In the genomic region with DNA sequence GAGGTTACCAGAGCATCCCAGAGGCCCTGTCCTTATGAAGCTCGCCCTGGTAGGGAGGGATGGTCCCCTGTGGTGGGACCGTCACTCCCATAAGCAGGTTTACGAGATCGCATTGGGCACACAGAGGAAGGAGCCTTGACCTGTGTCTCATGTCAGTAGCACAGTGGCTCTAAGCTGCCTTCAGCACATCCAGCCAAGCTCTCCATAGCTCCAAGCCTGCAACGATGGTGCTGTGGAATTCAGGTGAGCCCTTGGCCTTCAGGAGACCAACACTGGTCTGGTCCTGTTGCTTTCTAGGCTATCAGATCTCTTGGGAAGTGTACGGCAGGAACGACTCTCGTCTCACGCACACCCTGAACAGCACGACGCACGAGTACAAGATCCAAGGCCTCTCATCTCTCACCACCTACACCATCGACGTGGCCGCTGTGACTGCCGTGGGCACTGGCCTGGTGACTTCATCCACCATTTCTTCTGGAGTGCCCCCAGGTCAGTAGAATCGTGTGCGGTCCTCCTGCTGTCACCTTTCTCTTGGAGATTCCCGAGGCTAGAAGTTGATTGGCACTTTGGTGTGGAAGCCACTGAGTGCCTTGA, we compare ENCODE assay signal across 15 cellular contexts.
DNase-seq lines count a peak whose midpoint lies in the region; TF ChIP-seq lines count a peak whose summit lies in the region.
"Had no signal": no experiment of that assay in that cellular context is flagged by ENCODE, and none has a peak within 500 bp of the region (broad histone marks: within the 10 kb centered on the region; RNA-seq: fewer than 3 reads in every experiment).

No MANE protein-coding gene starts in this region.

- TF ChIP-seq CTCF in endodermal cell (conservative IDR thresholded peaks at IDR 0.05) (no peak), stomach (IDR thresholded peaks at IDR 0.05) (no peak)

- intact Hi-C loops in stomach (cut with DNase I; ENCODE audit: low total_unique reads): no loop called here

- 89 to 90% methylated on average over 14 to 19 of the region's 19 CpGs for WGBS in endodermal cell (ENCODE audit: insufficient coverage in 1 of 2, insufficient read length in 1 of 2), 2 experiments
- WGBS in stomach, 5 donors: 88 to 96% (median 93%) methylated on average over 17 to 19 of the region's 19 CpGs

- TF ChIP-seq POLR2A in stomach (IDR thresholded peaks at IDR 0.05): no peak

- H3K9me3 Mint-ChIP-seq in endodermal cell: peaks cover 6% of the 10 kb centered on the region
- H3K9me3 Mint-ChIP-seq: CD8-positive, alpha-beta T cell had no signal

- H3K27me3 ChIP-seq in BLaER1 treated with 17β-estradiol and CSF1 and Interleukin-3, amounts not matched to agents 10 nM and 100 nM: no peaks in the 10 kb centered on the region
- H3K27me3 ChIP-seq in endodermal cell (ENCODE audit: control insufficient read depth, insufficient read depth, low read length, poor library complexity, severe bottlenecking) (no peaks in the 10 kb centered on the region), stomach (no peaks in the 10 kb centered on the region)

- H3K27ac Mint-ChIP-seq in endodermal cell: no peak overlapping the region
- H3K27ac Mint-ChIP-seq: CD8-positive, alpha-beta T cell; GM23338; HFFc6 had no signal

- no peak overlapping the region for H3K9ac ChIP-seq in BLaER1 treated with 17β-estradiol and CSF1 and Interleukin-3, amounts not matched to agents 10 nM and 100 nM
- H3K9ac ChIP-seq in endodermal cell (ENCODE audit: extremely low read depth, low read length, poor library complexity, severe bottlenecking): no peak overlapping the region

- H3K4me3 Mint-ChIP-seq in endodermal cell: no peak overlapping the region
- H3K4me3 Mint-ChIP-seq: CD8-positive, alpha-beta T cell; GM23338; HFFc6 had no signal

- peaks cover 32% of the 10 kb centered on the region for H3K36me3 Mint-ChIP-seq in endodermal cell (ENCODE audit: low read depth)
- H3K36me3 Mint-ChIP-seq: CD8-positive, alpha-beta T cell had no signal

- H3K4me3 ChIP-seq in BLaER1 treated with 17β-estradiol and CSF1 and Interleukin-3, amounts not matched to agents 10 nM and 100 nM: no peak overlapping the region
- H3K4me3 ChIP-seq in endodermal cell (ENCODE audit: low read length) (no peak overlapping the region), stomach (no peak overlapping the region)
- H3K4me3 ChIP-seq: GM23338 had no signal

- H3K9me3 ChIP-seq in BLaER1 treated with 17β-estradiol and CSF1 and Interleukin-3, amounts not matched to agents 10 nM and 100 nM (replicated peaks in 1 of 11): peaks cover 14 to 28% (median 21%) of the 10 kb centered on the region in 11 experiments; a peak in 21 of 22 replicates
- H3K9me3 ChIP-seq in endodermal cell (ENCODE audit: control insufficient read depth, low read length) (no peaks in the 10 kb centered on the region), stomach (no peaks in the 10 kb centered on the region)

- peaks cover 0 to 22% (median 19%) of the 10 kb centered on the region in 10 experiments; a peak in 13 of 20 replicates for H3K4me1 ChIP-seq in BLaER1 treated with 17β-estradiol and CSF1 and Interleukin-3, amounts not matched to agents 10 nM and 100 nM
- H3K4me1 ChIP-seq in endodermal cell (ENCODE audit: control insufficient read depth, insufficient read depth, low read length) (no peaks in the 10 kb centered on the region), stomach (no peaks in the 10 kb centered on the region)

- no peak overlapping the region for H3K27ac ChIP-seq in BLaER1 treated with 17β-estradiol and CSF1 and Interleukin-3, amounts not matched to agents 10 nM and 100 nM
- H3K27ac ChIP-seq in endodermal cell (ENCODE audit: low read depth, low read length): no peak overlapping the region
- no peak overlapping the region for H3K27ac ChIP-seq in stomach
- H3K27ac ChIP-seq: HL-60 had no signal

- H3K36me3 ChIP-seq in BLaER1 treated with 17β-estradiol and CSF1 and Interleukin-3, amounts not matched to agents 10 nM and 100 nM: no peaks in the 10 kb centered on the region
- no peaks in the 10 kb centered on the region for H3K36me3 ChIP-seq in endodermal cell (ENCODE audit: control insufficient read depth, insufficient read depth, low read length)
- H3K36me3 ChIP-seq in stomach: peaks cover 0 to 7% (median 6%) of the 10 kb centered on the region in 4 donors

- H3K27me3 Mint-ChIP-seq in endodermal cell (ENCODE audit: insufficient read depth): no peaks in the 10 kb centered on the region

- peaks cover 10% of the 10 kb centered on the region for H3K4me1 Mint-ChIP-seq in endodermal cell

- H4K20me1 ChIP-seq in BLaER1 treated with 17β-estradiol and CSF1 and Interleukin-3, amounts not matched to agents 10 nM and 100 nM: no peaks in the 10 kb centered on the region

- DNase-seq in endodermal cell: peak; percentile 11
- peak; percentile 7 for DNase-seq in mucosa of gallbladder (ENCODE audit: low spot score)
- DNase-seq in stomach: peak; percentile 7
- DNase-seq in SK-N-DZ (ENCODE audit: low spot score): no peak
- DNase-seq in 8988T: no peak
- no peak for DNase-seq in OCI-M1 (lab: John Stamatoyannopoulos, UW)
- DNase-seq in stimulated activated CD4-positive, alpha-beta T cell treated with anti-CD3 and anti-CD28 coated beads, Interleukin-4, amount 100 ng/mL, for 4 hours: no peak
- DNase-seq: ACHN, Calu3, H7, HFFc6 had no signal

- no peak for TF ChIP-seq EP300 in stomach (IDR thresholded peaks at IDR 0.05)

- H3K4me2 ChIP-seq in BLaER1 treated with 17β-estradiol and CSF1 and Interleukin-3, amounts not matched to agents 10 nM and 100 nM: peak overlapping the region in 8 of 11 experiments; percentile 0 to 58 (median 42); a peak in 12 of 22 replicates
- H3K4me2 ChIP-seq: GM23338 had no signal

Comparison
In these comparisons a context has a peak if more than half of its experiments do, and no peak if none do; other contexts are left out.
1. DNase-seq: peak in endodermal cell (single experiment), mucosa of gallbladder (single experiment) and stomach (single experiment); none in SK-N-DZ (single experiment), 8988T (single experiment), OCI-M1 (single experiment) and stimulated activated CD4-positive, alpha-beta T cell treated with anti-CD3 and anti-CD28 coated beads, Interleukin-4, amount 100 ng/mL, for 4 hours (0 of 2).